Comparison of ENCODE assay signal across 14 cellular contexts in the genomic region with DNA sequence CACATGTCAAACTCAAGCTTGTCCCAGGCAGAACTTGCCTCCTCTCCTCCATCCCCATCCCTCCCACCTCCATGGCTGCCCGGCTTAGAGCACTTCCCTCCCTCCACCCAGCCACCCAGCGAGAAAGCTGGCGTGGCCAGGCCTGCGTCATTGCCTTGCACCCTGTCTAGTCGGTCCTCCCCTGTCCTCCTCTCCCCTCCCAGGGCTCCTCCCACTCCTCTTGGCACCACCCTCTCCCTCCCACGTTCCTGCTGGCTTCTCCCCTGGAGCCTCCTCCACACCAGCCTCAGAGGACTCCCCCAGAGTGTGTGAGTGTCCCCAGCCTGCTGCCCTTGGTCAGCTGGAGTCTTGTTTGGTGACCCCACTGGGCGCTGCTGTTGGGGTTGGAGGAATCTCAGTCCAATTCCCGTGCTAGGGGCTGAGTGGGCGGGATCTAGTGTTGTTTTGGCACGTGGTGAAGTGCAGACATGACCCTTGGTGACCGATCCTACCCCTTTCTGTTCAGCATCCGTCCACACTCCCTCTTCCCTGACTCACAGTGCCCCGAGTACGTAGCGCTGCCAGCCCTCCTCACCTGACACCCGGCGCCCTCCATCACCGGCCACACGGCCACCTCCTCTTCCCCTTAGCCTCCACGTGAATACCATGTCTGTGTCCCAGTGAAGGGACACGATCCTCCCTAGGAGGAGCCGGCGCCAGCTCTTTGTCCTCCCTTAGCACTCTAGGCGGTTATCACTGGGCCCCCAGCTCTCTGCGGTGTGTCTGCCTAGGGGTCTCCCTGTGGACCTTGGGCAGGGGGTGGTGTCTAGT. TPM values are rescaled to one million over a fixed set of nuclear protein-coding genes. Genes with fewer than 3 reads are reported as not detected.
A peak's percentile ranks its signal among the peaks of the same experiment; 100 is the strongest.
DNase-seq lines count a peak whose midpoint lies in the region; ATAC-seq and TF ChIP-seq lines count a peak whose summit lies in the region.
"Had no signal": no experiment of that assay in that cellular context is flagged by ENCODE, and none has a peak within 500 bp of the region (broad histone marks: within the 10 kb centered on the region; RNA-seq: fewer than 3 reads in every experiment).

No MANE protein-coding gene starts in this region.

- H3K36me3 Mint-ChIP-seq in endodermal cell (ENCODE audit: low read depth): no peaks in the 10 kb centered on the region

- no peaks in the 10 kb centered on the region for H3K4me1 Mint-ChIP-seq in endodermal cell

- DNase-seq in KBM-7: peak; percentile 44
- no peak for DNase-seq in lower lobe of right lung
- DNase-seq in endodermal cell: no peak
- no peak for DNase-seq in NCI-H345 (lab: John Stamatoyannopoulos, UW)
- no peak for DNase-seq in dedifferentiated amniotic fluid mesenchymal stem cell (ENCODE audit: extremely low spot score)
- DNase-seq: activated naive CD4-positive, alpha-beta T cell treated with Interleukin-2 at 50 U/mL for 16 hours; caudate nucleus; NCI-H510A; stimulated activated naive CD4-positive, alpha-beta T cell treated with Interleukin-2 at 50 U/mL for 16 hours had no signal

- peak overlapping the region; percentile 72 for H3K9ac ChIP-seq in BLaER1
- H3K9ac ChIP-seq in endodermal cell (ENCODE audit: extremely low read depth, low read length, poor library complexity, severe bottlenecking): no peak overlapping the region

- TF ChIP-seq CTCF in lower lobe of right lung (IDR thresholded peaks at IDR 0.05): no peak
- TF ChIP-seq CTCF in endodermal cell (conservative IDR thresholded peaks at IDR 0.05): no peak

- WGBS in endodermal cell (ENCODE audit: insufficient coverage in 1 of 2, insufficient read length in 1 of 2), 2 experiments: 83 to 84% methylated on average over 17 to 25 of the region's 25 CpGs

- H3K27ac Mint-ChIP-seq in endodermal cell: no peak overlapping the region

- in situ Hi-C loops in KBM-7 (cut with MboI; ENCODE audit: low pct_unique_long_range_greater_than_20kb, low sequenced_read_pairs): no loop called here

- H3K4me2 ChIP-seq in BLaER1: peak overlapping the region; percentile 94

- H4K20me1 ChIP-seq in BLaER1: no peaks in the 10 kb centered on the region

- peak overlapping the region; percentile 73 for H3K27ac ChIP-seq in BLaER1
- H3K27ac ChIP-seq in lower lobe of right lung: no peak overlapping the region
- H3K27ac ChIP-seq in endodermal cell (ENCODE audit: low read depth, low read length): no peak overlapping the region
- H3K27ac ChIP-seq: C4-2B had no signal

- H3K4me3 ChIP-seq in BLaER1 (no peak overlapping the region), lower lobe of right lung (no peak overlapping the region), endodermal cell (ENCODE audit: low read length) (no peak overlapping the region)

- no peaks in the 10 kb centered on the region for H3K27me3 ChIP-seq in BLaER1
- no peaks in the 10 kb centered on the region for H3K27me3 ChIP-seq in lower lobe of right lung (ENCODE audit: low read depth)
- H3K27me3 ChIP-seq in endodermal cell (ENCODE audit: control insufficient read depth, insufficient read depth, low read length, poor library complexity, severe bottlenecking): no peaks in the 10 kb centered on the region

- peaks cover 34% of the 10 kb centered on the region for H3K4me1 ChIP-seq in BLaER1
- no peaks in the 10 kb centered on the region for H3K4me1 ChIP-seq in lower lobe of right lung
- no peaks in the 10 kb centered on the region for H3K4me1 ChIP-seq in endodermal cell (ENCODE audit: control insufficient read depth, insufficient read depth, low read length)

- H3K36me3 ChIP-seq in BLaER1: no peaks in the 10 kb centered on the region
- no peaks in the 10 kb centered on the region for H3K36me3 ChIP-seq in lower lobe of right lung
- no peaks in the 10 kb centered on the region for H3K36me3 ChIP-seq in endodermal cell (ENCODE audit: control insufficient read depth, insufficient read depth, low read length)

- H3K9me3 ChIP-seq in BLaER1: no peaks in the 10 kb centered on the region
- no peaks in the 10 kb centered on the region for H3K9me3 ChIP-seq in lower lobe of right lung
- H3K9me3 ChIP-seq in endodermal cell (ENCODE audit: control insufficient read depth, low read length): no peaks in the 10 kb centered on the region

- H3K9me3 Mint-ChIP-seq in endodermal cell: no peaks in the 10 kb centered on the region

- ATAC-seq in esophagus mucosa (peak; percentile 33), lower lobe of right lung (peak; percentile 10 to 23), HG03457 (IDR thresholded peaks at IDR 0.05; ENCODE audit: unreplicated experiment) (no peak)

- no peaks in the 10 kb centered on the region for H3K27me3 Mint-ChIP-seq in endodermal cell (ENCODE audit: insufficient read depth)

- H3K4me3 Mint-ChIP-seq in endodermal cell: no peak overlapping the region

- intact Hi-C loops in lower lobe of right lung (cut with DNase I): no loop called here

RNA-seq across cellular contexts. Expression of a gene that starts 41.4 kb away (rescaled TPM):
- total RNA-seq in esophagus mucosa: 5.1 TPM
- 1.7 TPM for total RNA-seq in lower lobe of right lung
- total RNA-seq in endodermal cell: under 1 TPM; 0.26 to 0.73 TPM
- polyA plus RNA-seq in endodermal cell (2013, experiment 1 of 2): 0.07 TPM
- 0.29 TPM for polyA plus RNA-seq in endodermal cell (2013, experiment 2 of 2)
- total RNA-seq: G401 had no signal

RNA-seq across cellular contexts. Expression of a gene that starts 49.7 kb away (rescaled TPM):
- 90.4 TPM for total RNA-seq in esophagus mucosa
- total RNA-seq in lower lobe of right lung: 167 TPM
- total RNA-seq in endodermal cell: 100 to 1,000 TPM; 402 to 408 TPM
- polyA plus RNA-seq in endodermal cell (2013, experiment 1 of 2): 325 TPM
- 329 TPM for polyA plus RNA-seq in endodermal cell (2013, experiment 2 of 2)
